Comparison of ENCODE assay signal across 8 cellular contexts in genomic region chr19:34145741-34146202, GRCh38. TPM values are rescaled to one million over a fixed set of nuclear protein-coding genes. Genes with fewer than 3 reads are reported as not detected.
DNase-seq lines count a peak whose midpoint lies in the region; ATAC-seq and TF ChIP-seq lines count a peak whose summit lies in the region.

No MANE protein-coding gene starts in this region.

- DNase-seq in A172 (ENCODE audit: low spot score) (peak; percentile 49), NCI-H226 (peak; percentile 9), dedifferentiated amniotic fluid mesenchymal stem cell (ENCODE audit: extremely low spot score) (peak; percentile 54), lung microvascular endothelial cell (ENCODE audit: low read depth in 2 of 2) (peak; percentile 61 to 70)
- peak; percentile 22 for DNase-seq in activated CD4-positive, alpha-beta T cell treated with anti-CD3 and anti-CD28 coated beads for 1 hour
- DNase-seq in stimulated activated CD8-positive, alpha-beta memory T cell treated with anti-CD3 and anti-CD28 coated beads, Interleukin-7, amount 100 ng/mL, for 4 hours (ENCODE audit: low read depth in 2 of 2) = peak; percentile 12 to 26

- TF ChIP-seq CTCF in GM12873 (IDR thresholded peaks at IDR 0.05; ENCODE audit: insufficient read depth, low read depth, low read length, missing control alignments) = peak; percentile 80

- ATAC-seq in HG02970 (IDR thresholded peaks at IDR 0.05; ENCODE audit: low FRiP score, unreplicated experiment) = no peak

RNA-seq across cellular contexts. Expression of gene LSM14A, which starts 26.5 kb away (rescaled TPM):
- total RNA-seq in A172 (2014; rRNA removed; shearing (Covaris generic)) = 48.1 and 52.7 TPM in 2 replicates
- 91.1 and 131 TPM in 2 replicates for total RNA-seq in lung microvascular endothelial cell

Comparison
In these comparisons a context has a peak if more than half of its experiments do, and no peak if none do; other contexts are left out.
1. DNase-seq: peak in every context shown above with its lines; median percentile 66 in lung microvascular endothelial cell; 54 in dedifferentiated amniotic fluid mesenchymal stem cell; 49 in A172; 22 in activated CD4-positive, alpha-beta T cell treated with anti-CD3 and anti-CD28 coated beads for 1 hour; 19 in stimulated activated CD8-positive, alpha-beta memory T cell treated with anti-CD3 and anti-CD28 coated beads, Interleukin-7, amount 100 ng/mL, for 4 hours; 9 in NCI-H226.